ENCODE assay signal across 16 cellular contexts in the genomic region with DNA sequence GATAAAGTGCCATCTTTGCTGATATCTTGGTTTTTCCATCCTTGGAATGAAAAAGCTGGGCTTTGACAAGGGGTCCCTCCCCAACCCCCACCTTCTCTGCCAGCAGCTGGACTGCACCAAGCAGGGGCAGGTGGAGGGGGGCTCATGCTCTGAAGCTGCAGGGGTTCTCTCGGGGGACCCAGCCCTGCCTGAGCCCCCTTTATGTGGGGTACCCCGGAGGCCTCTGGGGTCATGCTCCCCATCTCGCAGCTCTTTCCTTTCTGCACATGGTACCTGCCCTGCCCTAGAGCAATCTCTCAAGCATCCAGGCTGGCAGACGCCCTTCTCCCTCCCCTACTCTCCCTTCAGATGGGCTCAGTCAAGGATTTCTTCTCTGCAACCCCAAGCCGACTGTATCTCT.
DNase-seq lines count a peak whose midpoint lies in the region; ATAC-seq and TF ChIP-seq lines count a peak whose summit lies in the region.
"Had no signal": no experiment of that assay in that cellular context is flagged by ENCODE, and none has a peak within 500 bp of the region (broad histone marks: within the 10 kb centered on the region; RNA-seq: fewer than 3 reads in every experiment).

No MANE protein-coding gene starts in this region.

- H3K9me3 Mint-ChIP-seq in activated CD8-positive, alpha-beta T cell treated with anti-CD3 and anti-CD28 coated beads, Interleukin-2, amount 10 ng/mL, durations not matched to agents 7 days and 5 days (ENCODE audit: insufficient read depth): no peaks in the 10 kb centered on the region
- H3K9me3 Mint-ChIP-seq in activated CD8-positive, alpha-beta T cell treated with anti-CD3 and anti-CD28 coated beads for 36 hours: no peaks in the 10 kb centered on the region
- H3K9me3 Mint-ChIP-seq in osteocyte (ENCODE audit: unreplicated experiment): no peaks in the 10 kb centered on the region
- H3K9me3 Mint-ChIP-seq: CD4-positive, alpha-beta T cell; H9 had no signal

- H3K27me3 Mint-ChIP-seq in activated CD8-positive, alpha-beta T cell treated with anti-CD3 and anti-CD28 coated beads, Interleukin-2, amount 10 ng/mL, durations not matched to agents 7 days and 5 days (ENCODE audit: low read depth): peaks cover 15% of the 10 kb centered on the region
- H3K27me3 Mint-ChIP-seq in activated CD8-positive, alpha-beta T cell treated with anti-CD3 and anti-CD28 coated beads for 36 hours: peaks cover 3% of the 10 kb centered on the region
- peaks cover 13% of the 10 kb centered on the region for H3K27me3 Mint-ChIP-seq in osteocyte (ENCODE audit: unreplicated experiment)
- H3K27me3 Mint-ChIP-seq: CD4-positive, alpha-beta T cell had no signal

- no peak overlapping the region for H2BK20ac ChIP-seq in IMR-90 (ENCODE audit: low read depth, low read length)

- no peak overlapping the region for H4K5ac ChIP-seq in IMR-90 (ENCODE audit: low read depth, low read length)

- no peak for ATAC-seq in activated CD8-positive, alpha-beta T cell treated with anti-CD3 and anti-CD28 coated beads, Interleukin-2, amount 10 ng/mL, durations not matched to agents 7 days and 5 days
- ATAC-seq in activated CD8-positive, alpha-beta T cell treated with anti-CD3 and anti-CD28 coated beads for 36 hours: no peak
- ATAC-seq in IMR-90 (ENCODE audit: low read depth): no peak
- ATAC-seq: GM12878 had no signal

- no peaks in the 10 kb centered on the region for H3K36me3 ChIP-seq in IMR-90 (ENCODE audit: control insufficient read depth, insufficient read depth, low read length)
- no peaks in the 10 kb centered on the region for H3K36me3 ChIP-seq in mesenchymal stem cell (ENCODE audit: control insufficient read depth in 1 of 2, insufficient read depth in 2 of 2, low read depth in 1 of 2, low read length in 2 of 2)

- H3K4me2 ChIP-seq in IMR-90 (ENCODE audit: low read depth, low read length) (no peak overlapping the region), mesenchymal stem cell (ENCODE audit: low read length, poor library complexity, severe bottlenecking) (no peak overlapping the region)

- no peaks in the 10 kb centered on the region for H3K9me3 ChIP-seq in IMR-90 (ENCODE audit: control insufficient read depth, insufficient read depth, low read length)
- no peaks in the 10 kb centered on the region for H3K9me3 ChIP-seq in mesenchymal stem cell (ENCODE audit: control insufficient read depth, low read length)

- H2AFZ ChIP-seq in IMR-90 (replicated peaks; ENCODE audit: low read length, poor library complexity) (no peak overlapping the region), mesenchymal stem cell (ENCODE audit: low read depth, low read length) (no peak overlapping the region)

- H3K14ac ChIP-seq in IMR-90 (replicated peaks; ENCODE audit: low read depth, low read length) (no peak overlapping the region), mesenchymal stem cell (ENCODE audit: low read length in 2 of 2) (no peak overlapping the region)

- H2BK120ac ChIP-seq in IMR-90 (ENCODE audit: low read depth, low read length) (no peak overlapping the region), mesenchymal stem cell (ENCODE audit: low read depth, low read length) (no peak overlapping the region)

- H4K20me1 ChIP-seq in IMR-90 (ENCODE audit: insufficient read depth, low read length): no peaks in the 10 kb centered on the region

- no peaks in the 10 kb centered on the region for H3K36me3 Mint-ChIP-seq in activated CD8-positive, alpha-beta T cell treated with anti-CD3 and anti-CD28 coated beads, Interleukin-2, amount 10 ng/mL, durations not matched to agents 7 days and 5 days (ENCODE audit: low read depth)
- H3K36me3 Mint-ChIP-seq in activated CD8-positive, alpha-beta T cell treated with anti-CD3 and anti-CD28 coated beads for 36 hours (ENCODE audit: low read depth): no peaks in the 10 kb centered on the region
- H3K36me3 Mint-ChIP-seq in osteocyte (ENCODE audit: unreplicated experiment): no peaks in the 10 kb centered on the region

- H2BK12ac ChIP-seq in mesenchymal stem cell (ENCODE audit: low read length in 2 of 2): peak overlapping the region; percentile 27 to 51

- H3K79me1 ChIP-seq in IMR-90 (ENCODE audit: low read depth in 1 of 2, low read length in 2 of 2) (no peaks in the 10 kb centered on the region), mesenchymal stem cell (replicated peaks; ENCODE audit: low read length, poor library complexity, severe bottlenecking) (no peaks in the 10 kb centered on the region)

- peaks cover 21% of the 10 kb centered on the region for H3K4me1 Mint-ChIP-seq in activated CD8-positive, alpha-beta T cell treated with anti-CD3 and anti-CD28 coated beads, Interleukin-2, amount 10 ng/mL, durations not matched to agents 7 days and 5 days (ENCODE audit: low read depth)
- peaks cover 4% of the 10 kb centered on the region for H3K4me1 Mint-ChIP-seq in activated CD8-positive, alpha-beta T cell treated with anti-CD3 and anti-CD28 coated beads for 36 hours (ENCODE audit: low read depth)
- H3K4me1 Mint-ChIP-seq in osteocyte (ENCODE audit: unreplicated experiment): peaks cover 17% of the 10 kb centered on the region

- CTCF ChIA-PET in activated CD8-positive, alpha-beta T cell treated with anti-CD3 and anti-CD28 coated beads, Interleukin-2, amount 10 ng/mL, durations not matched to agents 7 days and 5 days (lab: Charles Lee): interaction anchor here (1.3 kb wide), 1 partner anchor 25 kb away, joined by 3 read pairs; no protein-coding TSS in a partner anchor
- CTCF ChIA-PET in activated CD8-positive, alpha-beta T cell treated with anti-CD3 and anti-CD28 coated beads for 36 hours (lab: Charles Lee): no interaction called here
- CTCF ChIA-PET in IMR-90 (lab: Yijun Ruan, JAX): no interaction called here

- H2AK5ac ChIP-seq in IMR-90 (ENCODE audit: low read depth, low read length) (no peak overlapping the region), mesenchymal stem cell (ENCODE audit: low read length, severe bottlenecking) (no peak overlapping the region)

- no peak overlapping the region for H4K8ac ChIP-seq in IMR-90 (ENCODE audit: low read depth in 2 of 2, low read length in 2 of 2)
- no peak overlapping the region for H4K8ac ChIP-seq in mesenchymal stem cell (ENCODE audit: low read length)

- H3K9ac ChIP-seq in IMR-90 (ENCODE audit: low read depth, low read length) (no peak overlapping the region), mesenchymal stem cell (ENCODE audit: low read length) (no peak overlapping the region)

- H3K27ac Mint-ChIP-seq in activated CD8-positive, alpha-beta T cell treated with anti-CD3 and anti-CD28 coated beads, Interleukin-2, amount 10 ng/mL, durations not matched to agents 7 days and 5 days: peak overlapping the region; percentile 56
- H3K27ac Mint-ChIP-seq in activated CD8-positive, alpha-beta T cell treated with anti-CD3 and anti-CD28 coated beads for 36 hours: no peak overlapping the region
- no peak overlapping the region for H3K27ac Mint-ChIP-seq in osteocyte (ENCODE audit: unreplicated experiment)
- H3K27ac Mint-ChIP-seq: CD4-positive, alpha-beta T cell had no signal

- no peak overlapping the region for H3K56ac ChIP-seq in IMR-90 (ENCODE audit: extremely low read depth, insufficient read depth, low read length)

- in situ Hi-C loops in IMR-90 (cut with MboI; ENCODE audit: low sequenced_read_pairs): no loop called here

- H3K4me3 ChIP-seq in IMR-90 (ENCODE audit: insufficient read depth, low read depth, low read length): no peak overlapping the region
- H3K4me3 ChIP-seq in mesenchymal stem cell (ENCODE audit: insufficient read depth in 1 of 2, low read depth in 1 of 2, low read length in 2 of 2): no peak overlapping the region
- H3K4me3 ChIP-seq: GM12878 had no signal

- H2AK9ac ChIP-seq in IMR-90 (replicated peaks; ENCODE audit: low read depth, low read length, poor library complexity): no peak overlapping the region

- no TSS peak for BruUV-seq in IMR-90 (replicated peaks; lab: Mats Ljungman, UMichigan)

- no peak for TF ChIP-seq POLR2A in IMR-90 (IDR thresholded peaks at IDR 0.05; ENCODE audit: low read depth, low read length)

- TF ChIP-seq RAD21 in IMR-90 (IDR thresholded peaks at IDR 0.05; ENCODE audit: low read length): no peak

- H3K23ac ChIP-seq in IMR-90 (ENCODE audit: low read depth, low read length) (no peak overlapping the region), mesenchymal stem cell (ENCODE audit: low read length in 2 of 2) (no peak overlapping the region)

- no peaks in the 10 kb centered on the region for H3K27me3 ChIP-seq in IMR-90 (ENCODE audit: control insufficient read depth, insufficient read depth, low read length)
- H3K27me3 ChIP-seq in mesenchymal stem cell (ENCODE audit: control insufficient read depth in 1 of 2, insufficient read depth in 1 of 2, low read length in 2 of 2): peaks cover 0 to 3% of the 10 kb centered on the region in 2 experiments

- no peak overlapping the region for H3K27ac ChIP-seq in IMR-90 (ENCODE audit: insufficient read depth, low read length)
- H3K27ac ChIP-seq in mesenchymal stem cell (ENCODE audit: low read length, poor library complexity, severe bottlenecking): no peak overlapping the region
- H3K27ac ChIP-seq: 22Rv1 had no signal

- intact Hi-C loops in activated CD8-positive, alpha-beta T cell treated with anti-CD3 and anti-CD28 coated beads for 36 hours (cut with micrococcal nuclease): no loop called here
- intact Hi-C loops in IMR-90 (cut with micrococcal nuclease): no loop called here

- dilution Hi-C loops in IMR-90 (cut with HindIII; ENCODE audit: low sequenced_read_pairs, unreplicated experiment): no loop called here

- TF ChIP-seq CTCF in activated CD8-positive, alpha-beta T cell treated with anti-CD3 and anti-CD28 coated beads for 36 hours (IDR thresholded peaks at IDR 0.05): no peak
- no peak for TF ChIP-seq CTCF in IMR-90 (conservative IDR thresholded peaks at IDR 0.05; ENCODE audit: low read depth, low read length)
- TF ChIP-seq CTCF in osteocyte (IDR thresholded peaks at IDR 0.05): no peak

- DNase-seq in activated CD8-positive, alpha-beta T cell treated with anti-CD3 and anti-CD28 coated beads, Interleukin-2, amount 10 ng/mL, durations not matched to agents 7 days and 5 days: no peak
- DNase-seq in activated CD8-positive, alpha-beta T cell treated with anti-CD3 and anti-CD28 coated beads for 36 hours: no peak
- DNase-seq in IMR-90: no peak
- DNase-seq in mesenchymal stem cell: no peak
- DNase-seq in occipital lobe (lab: John Stamatoyannopoulos, UW): no peak
- DNase-seq in DMS 273 (lab: John Stamatoyannopoulos, UW; ENCODE audit: unreplicated experiment): no peak
- DNase-seq in osteocyte (ENCODE audit: extremely low spot score, unreplicated experiment): no peak
- DNase-seq: AML-193; C1 segment of cervical spinal cord; Calu3; CD4-positive, alpha-beta T cell; DMS79; GOT3; H9 had no signal

- H4K91ac ChIP-seq in IMR-90 (ENCODE audit: insufficient read depth, low read depth, low read length) (no peak overlapping the region), mesenchymal stem cell (ENCODE audit: low read length) (peak overlapping the region; percentile 2)

- no peak overlapping the region for H2BK5ac ChIP-seq in IMR-90 (ENCODE audit: low read depth, low read length, poor library complexity, severe bottlenecking)
- no peak overlapping the region for H2BK5ac ChIP-seq in mesenchymal stem cell (ENCODE audit: low read depth, low read length, poor library complexity, severe bottlenecking)

- H3K4ac ChIP-seq in IMR-90 (ENCODE audit: low read depth, low read length): no peak overlapping the region
- H3K4ac ChIP-seq in mesenchymal stem cell (ENCODE audit: low read depth in 1 of 2, low read length in 2 of 2): no peak overlapping the region

- 90% methylated on average over 2 of the region's 5 CpGs; no CpG with 5 or more reads in 1 of the 2 experiments for WGBS in IMR-90 (ENCODE audit: extremely low coverage in 2 of 2, insufficient read length in 1 of 2), 2 experiments
- over 99% methylated on average over 5 of the region's 5 CpGs for WGBS in mesenchymal stem cell

- no peak overlapping the region for H3K4me3 Mint-ChIP-seq in activated CD8-positive, alpha-beta T cell treated with anti-CD3 and anti-CD28 coated beads, Interleukin-2, amount 10 ng/mL, durations not matched to agents 7 days and 5 days
- H3K4me3 Mint-ChIP-seq in activated CD8-positive, alpha-beta T cell treated with anti-CD3 and anti-CD28 coated beads for 36 hours: no peak overlapping the region
- no peak overlapping the region for H3K4me3 Mint-ChIP-seq in osteocyte (ENCODE audit: unreplicated experiment)
- H3K4me3 Mint-ChIP-seq: CD4-positive, alpha-beta T cell; H9 had no signal

- H3K4me1 ChIP-seq in IMR-90 (ENCODE audit: control insufficient read depth, insufficient read depth, low read length) (no peaks in the 10 kb centered on the region), mesenchymal stem cell (ENCODE audit: control insufficient read depth, insufficient read depth, low read depth, low read length) (peaks cover 2% of the 10 kb centered on the region)

- POLR2A ChIA-PET in activated CD8-positive, alpha-beta T cell treated with anti-CD3 and anti-CD28 coated beads, Interleukin-2, amount 10 ng/mL, durations not matched to agents 7 days and 5 days (lab: Charles Lee): no interaction called here
- POLR2A ChIA-PET in activated CD8-positive, alpha-beta T cell treated with anti-CD3 and anti-CD28 coated beads for 36 hours (lab: Charles Lee): no interaction called here
- POLR2A ChIA-PET in IMR-90 (lab: Charles Lee; ENCODE audit: unreplicated experiment): no interaction called here

- H2BK15ac ChIP-seq in IMR-90 (ENCODE audit: low read depth, low read length) (0 out of 3 replicates have a peak overlapping the region, but pooled peaks have one; percentile 47), mesenchymal stem cell (ENCODE audit: low read depth, poor library complexity, severe bottlenecking) (no peak overlapping the region)

- H3K9me1 ChIP-seq in IMR-90 (ENCODE audit: insufficient read depth, low read length): 0 out of 2 replicates have a peak, but pooled peaks cover 3% of the 10 kb centered on the region

- H3K18ac ChIP-seq in IMR-90 (ENCODE audit: low read depth, low read length): no peak overlapping the region
- H3K18ac ChIP-seq in mesenchymal stem cell (ENCODE audit: low read depth in 1 of 2, low read length in 2 of 2): peak overlapping the region in 1 of 2 experiments; percentile 1
